Comparison of ENCODE assay signal across 1 cellular context in the genomic region with DNA sequence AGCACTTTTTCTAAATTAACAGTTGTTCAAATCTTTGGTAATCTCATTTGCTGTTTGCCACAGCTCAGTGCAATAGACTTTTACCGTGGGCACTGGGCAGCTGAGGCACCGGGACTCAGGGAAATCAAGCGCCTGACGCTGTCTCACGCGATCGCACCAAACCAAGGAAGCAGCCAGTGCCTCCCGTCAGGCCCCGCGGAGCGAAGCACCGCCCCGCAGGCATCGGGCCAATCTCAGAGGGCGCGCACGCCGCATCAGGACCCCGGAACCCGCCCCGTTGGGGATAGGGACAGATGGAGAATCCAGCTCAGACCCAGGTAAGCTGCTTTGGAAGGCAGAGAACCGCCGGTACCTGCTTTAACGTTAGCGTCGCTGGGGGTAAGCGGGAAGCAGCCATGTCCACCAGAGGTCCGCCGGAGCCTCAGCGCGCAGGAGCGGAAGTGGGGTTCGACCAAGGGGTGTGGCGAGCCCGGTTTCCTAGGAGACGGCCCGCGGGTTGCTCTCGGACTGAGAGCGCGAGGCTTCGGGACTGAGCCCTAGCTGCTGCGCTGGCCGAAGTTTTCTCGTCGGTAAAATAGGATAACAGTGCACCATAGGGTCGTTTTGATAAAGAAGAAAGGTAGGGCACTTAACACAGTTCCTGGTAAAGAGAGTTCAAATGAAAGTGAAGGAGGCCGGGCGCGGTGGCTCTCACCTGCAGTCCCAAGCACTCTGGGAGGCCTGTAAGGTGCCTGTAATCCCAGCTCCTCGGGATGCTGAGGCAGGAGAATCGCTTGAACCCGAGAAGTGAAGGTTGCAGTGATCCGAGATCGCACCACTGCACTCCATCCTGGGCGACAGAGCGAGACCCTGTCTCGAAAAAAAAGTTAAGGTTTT.
TF ChIP-seq lines count a peak whose summit lies in the region.

A gene with protein sequence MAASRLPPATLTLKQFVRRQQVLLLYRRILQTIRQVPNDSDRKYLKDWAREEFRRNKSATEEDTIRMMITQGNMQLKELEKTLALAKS (minus strand): TSS at position 428 of the 876 bp plus-strand sequence. CDS start 31 bp downstream, at position 397.

TF ChIP-seq in HepG2, 621 proteins besides CTCF, POLR2A, EP300 and RAD21 (continued from another document and continues in another):
- TF ChIP-seq, protein P1, sequence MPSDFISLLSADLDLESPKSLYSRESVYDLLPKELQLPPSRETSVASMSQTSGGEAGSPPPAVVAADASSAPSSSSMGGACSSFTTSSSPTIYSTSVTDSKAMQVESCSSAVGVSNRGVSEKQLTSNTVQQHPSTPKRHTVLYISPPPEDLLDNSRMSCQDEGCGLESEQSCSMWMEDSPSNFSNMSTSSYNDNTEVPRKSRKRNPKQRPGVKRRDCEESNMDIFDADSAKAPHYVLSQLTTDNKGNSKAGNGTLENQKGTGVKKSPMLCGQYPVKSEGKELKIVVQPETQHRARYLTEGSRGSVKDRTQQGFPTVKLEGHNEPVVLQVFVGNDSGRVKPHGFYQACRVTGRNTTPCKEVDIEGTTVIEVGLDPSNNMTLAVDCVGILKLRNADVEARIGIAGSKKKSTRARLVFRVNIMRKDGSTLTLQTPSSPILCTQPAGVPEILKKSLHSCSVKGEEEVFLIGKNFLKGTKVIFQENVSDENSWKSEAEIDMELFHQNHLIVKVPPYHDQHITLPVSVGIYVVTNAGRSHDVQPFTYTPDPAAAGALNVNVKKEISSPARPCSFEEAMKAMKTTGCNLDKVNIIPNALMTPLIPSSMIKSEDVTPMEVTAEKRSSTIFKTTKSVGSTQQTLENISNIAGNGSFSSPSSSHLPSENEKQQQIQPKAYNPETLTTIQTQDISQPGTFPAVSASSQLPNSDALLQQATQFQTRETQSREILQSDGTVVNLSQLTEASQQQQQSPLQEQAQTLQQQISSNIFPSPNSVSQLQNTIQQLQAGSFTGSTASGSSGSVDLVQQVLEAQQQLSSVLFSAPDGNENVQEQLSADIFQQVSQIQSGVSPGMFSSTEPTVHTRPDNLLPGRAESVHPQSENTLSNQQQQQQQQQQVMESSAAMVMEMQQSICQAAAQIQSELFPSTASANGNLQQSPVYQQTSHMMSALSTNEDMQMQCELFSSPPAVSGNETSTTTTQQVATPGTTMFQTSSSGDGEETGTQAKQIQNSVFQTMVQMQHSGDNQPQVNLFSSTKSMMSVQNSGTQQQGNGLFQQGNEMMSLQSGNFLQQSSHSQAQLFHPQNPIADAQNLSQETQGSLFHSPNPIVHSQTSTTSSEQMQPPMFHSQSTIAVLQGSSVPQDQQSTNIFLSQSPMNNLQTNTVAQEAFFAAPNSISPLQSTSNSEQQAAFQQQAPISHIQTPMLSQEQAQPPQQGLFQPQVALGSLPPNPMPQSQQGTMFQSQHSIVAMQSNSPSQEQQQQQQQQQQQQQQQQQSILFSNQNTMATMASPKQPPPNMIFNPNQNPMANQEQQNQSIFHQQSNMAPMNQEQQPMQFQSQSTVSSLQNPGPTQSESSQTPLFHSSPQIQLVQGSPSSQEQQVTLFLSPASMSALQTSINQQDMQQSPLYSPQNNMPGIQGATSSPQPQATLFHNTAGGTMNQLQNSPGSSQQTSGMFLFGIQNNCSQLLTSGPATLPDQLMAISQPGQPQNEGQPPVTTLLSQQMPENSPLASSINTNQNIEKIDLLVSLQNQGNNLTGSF (CRISPR knock-in tag; IDR thresholded peaks at IDR 0.05) = 0 out of 2 replicates have a peak, but pooled peaks have one; percentile 37
- TF ChIP-seq ZNF253 (CRISPR knock-in tag; IDR thresholded peaks at IDR 0.05; ENCODE audit: borderline replicate concordance) = no peak
- TF ChIP-seq YEATS2 (CRISPR knock-in tag; IDR thresholded peaks at IDR 0.05; ENCODE audit: borderline replicate concordance) = peak; percentile 92
- TF ChIP-seq GFI1 (CRISPR knock-in tag; IDR thresholded peaks at IDR 0.05; ENCODE audit: borderline replicate concordance) = 0 out of 2 replicates have a peak, but pooled peaks have one; percentile 56
- TF ChIP-seq, protein P2, sequence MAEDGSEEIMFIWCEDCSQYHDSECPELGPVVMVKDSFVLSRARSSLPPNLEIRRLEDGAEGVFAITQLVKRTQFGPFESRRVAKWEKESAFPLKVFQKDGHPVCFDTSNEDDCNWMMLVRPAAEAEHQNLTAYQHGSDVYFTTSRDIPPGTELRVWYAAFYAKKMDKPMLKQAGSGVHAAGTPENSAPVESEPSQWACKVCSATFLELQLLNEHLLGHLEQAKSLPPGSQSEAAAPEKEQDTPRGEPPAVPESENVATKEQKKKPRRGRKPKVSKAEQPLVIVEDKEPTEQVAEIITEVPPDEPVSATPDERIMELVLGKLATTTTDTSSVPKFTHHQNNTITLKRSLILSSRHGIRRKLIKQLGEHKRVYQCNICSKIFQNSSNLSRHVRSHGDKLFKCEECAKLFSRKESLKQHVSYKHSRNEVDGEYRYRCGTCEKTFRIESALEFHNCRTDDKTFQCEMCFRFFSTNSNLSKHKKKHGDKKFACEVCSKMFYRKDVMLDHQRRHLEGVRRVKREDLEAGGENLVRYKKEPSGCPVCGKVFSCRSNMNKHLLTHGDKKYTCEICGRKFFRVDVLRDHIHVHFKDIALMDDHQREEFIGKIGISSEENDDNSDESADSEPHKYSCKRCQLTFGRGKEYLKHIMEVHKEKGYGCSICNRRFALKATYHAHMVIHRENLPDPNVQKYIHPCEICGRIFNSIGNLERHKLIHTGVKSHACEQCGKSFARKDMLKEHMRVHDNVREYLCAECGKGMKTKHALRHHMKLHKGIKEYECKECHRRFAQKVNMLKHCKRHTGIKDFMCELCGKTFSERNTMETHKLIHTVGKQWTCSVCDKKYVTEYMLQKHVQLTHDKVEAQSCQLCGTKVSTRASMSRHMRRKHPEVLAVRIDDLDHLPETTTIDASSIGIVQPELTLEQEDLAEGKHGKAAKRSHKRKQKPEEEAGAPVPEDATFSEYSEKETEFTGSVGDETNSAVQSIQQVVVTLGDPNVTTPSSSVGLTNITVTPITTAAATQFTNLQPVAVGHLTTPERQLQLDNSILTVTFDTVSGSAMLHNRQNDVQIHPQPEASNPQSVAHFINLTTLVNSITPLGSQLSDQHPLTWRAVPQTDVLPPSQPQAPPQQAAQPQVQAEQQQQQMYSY (CRISPR knock-in tag; IDR thresholded peaks at IDR 0.05) = 0 out of 2 replicates have a peak, but pooled peaks have one; percentile 23
- TF ChIP-seq, protein P3, sequence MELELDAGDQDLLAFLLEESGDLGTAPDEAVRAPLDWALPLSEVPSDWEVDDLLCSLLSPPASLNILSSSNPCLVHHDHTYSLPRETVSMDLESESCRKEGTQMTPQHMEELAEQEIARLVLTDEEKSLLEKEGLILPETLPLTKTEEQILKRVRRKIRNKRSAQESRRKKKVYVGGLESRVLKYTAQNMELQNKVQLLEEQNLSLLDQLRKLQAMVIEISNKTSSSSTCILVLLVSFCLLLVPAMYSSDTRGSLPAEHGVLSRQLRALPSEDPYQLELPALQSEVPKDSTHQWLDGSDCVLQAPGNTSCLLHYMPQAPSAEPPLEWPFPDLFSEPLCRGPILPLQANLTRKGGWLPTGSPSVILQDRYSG (CRISPR knock-in tag; IDR thresholded peaks at IDR 0.05) = peak; percentile 74; the same call in 1 of the 2 replicates
- TF ChIP-seq ZNF280D (CRISPR knock-in tag; IDR thresholded peaks at IDR 0.05) = peak; percentile 63; the same call in 1 of the 2 replicates
- peak; percentile 45; the same call in 1 of the 2 replicates for TF ChIP-seq ZNF543 (CRISPR knock-in tag; IDR thresholded peaks at IDR 0.05)
- no peak for TF ChIP-seq KLF9 (CRISPR knock-in tag; IDR thresholded peaks at IDR 0.05; ENCODE audit: low read depth)
- TF ChIP-seq ESRRA (CRISPR knock-in tag; IDR thresholded peaks at IDR 0.05; ENCODE audit: low read depth) = no peak
- peak; percentile 58; the same call in 1 of the 2 replicates for TF ChIP-seq TSC22D2 (CRISPR knock-in tag; IDR thresholded peaks at IDR 0.05; ENCODE audit: borderline replicate concordance)
- TF ChIP-seq TGIF2 (CRISPR knock-in tag; IDR thresholded peaks at IDR 0.05) = peak; percentile 85; the same call in 1 of the 2 replicates
- no peak; the same call in 1 of the 2 replicates for TF ChIP-seq ZNF329 (CRISPR knock-in tag; IDR thresholded peaks at IDR 0.05; ENCODE audit: low read depth)
- TF ChIP-seq ZNF124 (CRISPR knock-in tag; IDR thresholded peaks at IDR 0.05) = no peak
- no peak for TF ChIP-seq AFF4 (CRISPR knock-in tag; IDR thresholded peaks at IDR 0.05)
- TF ChIP-seq ZNF503 (CRISPR knock-in tag; IDR thresholded peaks at IDR 0.05) = 0 out of 2 replicates have a peak, but pooled peaks have one; percentile 61
- TF ChIP-seq RFXAP (CRISPR knock-in tag; IDR thresholded peaks at IDR 0.05; ENCODE audit: borderline replicate concordance) = peak; percentile 89
- peak; percentile 69; the same call in 1 of the 2 replicates for TF ChIP-seq ZNF335 (CRISPR knock-in tag; IDR thresholded peaks at IDR 0.05)
- peak; percentile 26; the same call in 1 of the 2 replicates for TF ChIP-seq ELF3 (CRISPR knock-in tag; IDR thresholded peaks at IDR 0.05)
- peak; percentile 71; the same call in 1 of the 2 replicates for TF ChIP-seq ZNF766 (CRISPR knock-in tag; IDR thresholded peaks at IDR 0.05; ENCODE audit: borderline replicate concordance)
- TF ChIP-seq RXRB (CRISPR knock-in tag; IDR thresholded peaks at IDR 0.05; ENCODE audit: borderline replicate concordance) = peak; percentile 40; the same call in 1 of the 2 replicates
- TF ChIP-seq ZBTB34 (CRISPR knock-in tag; IDR thresholded peaks at IDR 0.05) = 0 out of 2 replicates have a peak, but pooled peaks have one; percentile 23
- TF ChIP-seq GATA4 (IDR thresholded peaks at IDR 0.05; ENCODE audit: borderline replicate concordance, low read depth) = peak; percentile 71; the same call in 1 of the 2 replicates
- peak; percentile 36; the same call in 1 of the 2 replicates for TF ChIP-seq SP2 (CRISPR knock-in tag; IDR thresholded peaks at IDR 0.05)
- peak; percentile 83; the same call in 1 of the 2 replicates for TF ChIP-seq NRL (CRISPR knock-in tag; IDR thresholded peaks at IDR 0.05; ENCODE audit: borderline replicate concordance)
